Comparison of ENCODE assay signal across 1 cellular context in the genomic region with DNA sequence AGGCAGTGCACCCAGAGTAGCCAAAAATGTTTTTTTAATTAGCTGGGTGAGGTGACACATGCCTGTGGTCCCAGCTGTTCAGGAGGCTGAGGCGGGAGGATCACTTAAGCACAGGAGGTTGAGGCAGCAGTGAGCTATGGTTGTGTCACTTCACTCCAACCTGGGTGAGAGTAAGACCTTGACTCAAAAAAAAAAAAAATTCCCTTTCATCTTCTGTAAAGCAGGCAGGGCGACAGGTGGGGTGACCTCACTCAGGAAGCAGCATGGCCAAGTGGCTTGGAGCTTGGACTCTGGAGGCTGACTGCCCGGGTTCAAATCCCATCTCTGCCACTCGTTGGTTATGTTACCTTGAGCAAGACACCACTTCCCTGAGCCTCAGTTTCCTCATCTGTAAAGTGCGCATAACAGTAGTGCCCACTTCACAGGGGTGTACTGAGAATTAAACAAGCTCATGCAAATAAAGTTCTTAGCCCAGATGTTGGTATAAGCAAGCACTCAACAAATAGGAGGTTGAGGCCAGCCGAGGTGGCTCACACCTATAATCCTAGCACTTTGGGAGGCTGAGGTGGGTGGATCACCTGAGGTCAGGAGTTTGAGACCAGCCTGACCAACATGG.
TF ChIP-seq lines count a peak whose summit lies in the region.

No MANE protein-coding gene starts in this region.

TF ChIP-seq in HEK293, 187 proteins besides CTCF, POLR2A, EP300 and RAD21 (continued from another document):
- TF ChIP-seq, protein P1, sequence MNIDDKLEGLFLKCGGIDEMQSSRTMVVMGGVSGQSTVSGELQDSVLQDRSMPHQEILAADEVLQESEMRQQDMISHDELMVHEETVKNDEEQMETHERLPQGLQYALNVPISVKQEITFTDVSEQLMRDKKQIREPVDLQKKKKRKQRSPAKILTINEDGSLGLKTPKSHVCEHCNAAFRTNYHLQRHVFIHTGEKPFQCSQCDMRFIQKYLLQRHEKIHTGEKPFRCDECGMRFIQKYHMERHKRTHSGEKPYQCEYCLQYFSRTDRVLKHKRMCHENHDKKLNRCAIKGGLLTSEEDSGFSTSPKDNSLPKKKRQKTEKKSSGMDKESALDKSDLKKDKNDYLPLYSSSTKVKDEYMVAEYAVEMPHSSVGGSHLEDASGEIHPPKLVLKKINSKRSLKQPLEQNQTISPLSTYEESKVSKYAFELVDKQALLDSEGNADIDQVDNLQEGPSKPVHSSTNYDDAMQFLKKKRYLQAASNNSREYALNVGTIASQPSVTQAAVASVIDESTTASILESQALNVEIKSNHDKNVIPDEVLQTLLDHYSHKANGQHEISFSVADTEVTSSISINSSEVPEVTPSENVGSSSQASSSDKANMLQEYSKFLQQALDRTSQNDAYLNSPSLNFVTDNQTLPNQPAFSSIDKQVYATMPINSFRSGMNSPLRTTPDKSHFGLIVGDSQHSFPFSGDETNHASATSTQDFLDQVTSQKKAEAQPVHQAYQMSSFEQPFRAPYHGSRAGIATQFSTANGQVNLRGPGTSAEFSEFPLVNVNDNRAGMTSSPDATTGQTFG (tag by site-specific recombination; IDR thresholded peaks at IDR 0.05; ENCODE audit: borderline replicate concordance) = no peak
